Comparison of ENCODE assay signal across 10 cellular contexts in genomic region chr16:9077001-9077809, GRCh38. TPM values are rescaled to one million over a fixed set of nuclear protein-coding genes. Genes with fewer than 3 reads are reported as not detected.
DNase-seq lines count a peak whose midpoint lies in the region; ATAC-seq and TF ChIP-seq lines count a peak whose summit lies in the region.
"Had no signal": no experiment of that assay in that cellular context is flagged by ENCODE, and none has a peak within 500 bp of the region (broad histone marks: within the 10 kb centered on the region; RNA-seq: fewer than 3 reads in every experiment).

No MANE protein-coding gene starts in this region.

- H3K27ac Mint-ChIP-seq in activated naive CD8-positive, alpha-beta T cell = peak overlapping the region; percentile 97
- no peak overlapping the region for H3K27ac Mint-ChIP-seq in natural killer cell
- H3K27ac Mint-ChIP-seq in Calu3 (ENCODE audit: unreplicated experiment) = no peak overlapping the region

- H3K4me3 Mint-ChIP-seq in activated naive CD8-positive, alpha-beta T cell = peak overlapping the region; percentile 8
- H3K4me3 Mint-ChIP-seq in natural killer cell = peak overlapping the region; percentile 35
- no peak overlapping the region for H3K4me3 Mint-ChIP-seq in Calu3 (ENCODE audit: low read depth, unreplicated experiment)

- H3K27me3 Mint-ChIP-seq in activated naive CD8-positive, alpha-beta T cell = no peaks in the 10 kb centered on the region
- H3K27me3 Mint-ChIP-seq in natural killer cell (ENCODE audit: low read depth in 2 of 2) (peaks cover 0 to 3% of the 10 kb centered on the region in 2 donors), Calu3 (ENCODE audit: unreplicated experiment) (no peaks in the 10 kb centered on the region)

- TF ChIP-seq CTCF in NB4 (IDR thresholded peaks at IDR 0.05; ENCODE audit: low read depth, low read length) (no peak), natural killer cell (IDR thresholded peaks at IDR 0.05) (no peak), Calu3 (IDR thresholded peaks at IDR 0.05; ENCODE audit: unreplicated experiment) (no peak)

- H3K9me3 Mint-ChIP-seq in activated naive CD8-positive, alpha-beta T cell (ENCODE audit: low read depth) = peaks cover 8% of the 10 kb centered on the region
- H3K9me3 Mint-ChIP-seq in natural killer cell (no peaks in the 10 kb centered on the region), Calu3 (ENCODE audit: low read depth, unreplicated experiment) (peaks cover 2% of the 10 kb centered on the region)

- intact Hi-C loops in natural killer cell (cut with micrococcal nuclease) = no loop called here
- intact Hi-C loops in Calu3 (cut with micrococcal nuclease; ENCODE audit: unreplicated experiment) = no loop called here

- peak; percentile 91 for DNase-seq in ELR (ENCODE audit: low read depth)
- peak; percentile 55 for DNase-seq in NB4 (ENCODE audit: low read depth)
- no peak for DNase-seq in natural killer cell
- DNase-seq in effector CD4-positive, alpha-beta T cell = no peak
- DNase-seq in Calu3 = no peak
- no peak for DNase-seq in activated gamma-delta T cell (lab: John Stamatoyannopoulos, UW)

- H3K4me3 ChIP-seq in NB4 (ENCODE audit: low read depth, low read length) = no peak overlapping the region
- H3K4me3 ChIP-seq: vagina had no signal

- no peak for TF ChIP-seq POLR2A in NB4 (IDR thresholded peaks at IDR 0.05; ENCODE audit: extremely low read depth, insufficient read length)

- ATAC-seq in natural killer cell (peak in 2 of 3 donors; percentile 18 to 68), GM18868 (IDR thresholded peaks at IDR 0.05; ENCODE audit: unreplicated experiment) (no peak)
- ATAC-seq: sciatic nerve had no signal

- H3K36me3 Mint-ChIP-seq in activated naive CD8-positive, alpha-beta T cell = peaks cover 3% of the 10 kb centered on the region
- H3K36me3 Mint-ChIP-seq in natural killer cell (no peaks in the 10 kb centered on the region), Calu3 (ENCODE audit: insufficient read depth, unreplicated experiment) (peaks cover 5% of the 10 kb centered on the region)

- peaks cover 37% of the 10 kb centered on the region for H3K4me1 Mint-ChIP-seq in activated naive CD8-positive, alpha-beta T cell (ENCODE audit: low read depth)
- H3K4me1 Mint-ChIP-seq in natural killer cell (peaks cover 15 to 16% of the 10 kb centered on the region in 2 donors), Calu3 (ENCODE audit: low read depth, unreplicated experiment) (peaks cover 17% of the 10 kb centered on the region)

- CTCF ChIA-PET in Calu3 (lab: Charles Lee) = no interaction called here

- no TSS peak for BruUV-seq in Calu3 (replicated peaks; lab: Mats Ljungman, UMichigan)

RNA-seq across cellular contexts. Expression of gene HAPSTR1, which starts 14.2 kb away (rescaled TPM):
- total RNA-seq in natural killer cell = 100 to 1,000 TPM; 135 to 145 (median 138) TPM
- total RNA-seq in Calu3 (2022) = 57.1 and 59.6 TPM in 2 replicates

Comparison
In these comparisons a context has a peak if more than half of its experiments do, and no peak if none do; other contexts are left out.
1. DNase-seq: peak in ELR (single experiment) and NB4 (single experiment); none in natural killer cell (single experiment), effector CD4-positive, alpha-beta T cell (single experiment), Calu3 (single experiment) and activated gamma-delta T cell (single experiment).